1 cellular context compared by ENCODE assay signal in the genomic region with DNA sequence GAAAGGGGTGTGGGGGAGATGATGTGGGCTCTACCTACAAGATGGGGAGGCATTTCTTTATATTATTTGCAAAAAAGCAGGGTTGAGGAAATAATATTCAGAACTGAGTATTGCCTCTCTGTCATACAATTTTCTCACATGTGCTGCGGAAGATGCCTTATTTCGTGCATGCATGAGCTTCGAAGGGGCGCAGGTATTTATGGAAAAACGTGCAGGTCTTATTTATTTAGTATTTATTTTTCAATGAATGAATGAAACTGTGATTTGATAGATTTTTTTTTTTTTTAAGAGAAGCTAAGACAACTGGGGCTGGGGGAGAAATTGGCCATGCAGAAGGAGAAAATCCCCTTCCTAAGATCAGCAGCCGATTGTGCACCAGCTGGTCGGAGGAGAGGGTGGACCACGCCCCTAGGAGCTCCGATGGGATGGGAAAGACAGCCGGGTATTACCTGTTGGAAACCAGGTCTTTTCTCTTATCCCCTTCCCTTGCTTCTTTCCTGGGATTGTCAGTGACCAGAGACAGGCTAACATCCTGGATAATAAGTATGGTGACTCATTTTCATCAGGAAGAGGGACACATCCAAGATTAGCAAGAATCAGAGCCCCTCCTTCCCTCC.
TF ChIP-seq lines count a peak whose summit lies in the region.

No MANE protein-coding gene starts in this region.

TF ChIP-seq in A549, 52 proteins besides CTCF, POLR2A, EP300 and RAD21 (continued from another document):
- no peak for TF ChIP-seq FOSB (CRISPR knock-in tag; IDR thresholded peaks at IDR 0.05)
